ENCODE assay signal across 1 cellular context in genomic region chr5:174355208-174355612, GRCh38.
TF ChIP-seq lines count a peak whose summit lies in the region.

No MANE protein-coding gene starts in this region.

TF ChIP-seq in HEK293, 187 proteins besides CTCF, POLR2A, EP300 and RAD21 (continued from another document):
- TF ChIP-seq ZNF398 (tag by site-specific recombination; IDR thresholded peaks at IDR 0.05): peak; percentile 74
- peak; percentile 89 for TF ChIP-seq TSHZ1 (tag by site-specific recombination; IDR thresholded peaks at IDR 0.05; ENCODE audit: borderline replicate concordance)
- TF ChIP-seq ZNF146 (tag by site-specific recombination; IDR thresholded peaks at IDR 0.05): peak; percentile 38; the same call in 1 of the 2 replicates
- peak; percentile 78 for TF ChIP-seq IKZF3 (tag by site-specific recombination; IDR thresholded peaks at IDR 0.05)
- no peak for TF ChIP-seq ZNF530 (tag by site-specific recombination; IDR thresholded peaks at IDR 0.05; ENCODE audit: low read depth)
- peak; percentile 65; the same call in 1 of the 2 replicates for TF ChIP-seq TRIM28 (IDR thresholded peaks at IDR 0.05; ENCODE audit: borderline replicate concordance, low read length)
- TF ChIP-seq ZNF623 (tag by site-specific recombination; IDR thresholded peaks at IDR 0.05): 0 out of 2 replicates have a peak, but pooled peaks have one; percentile 20
- 0 out of 2 replicates have a peak, but pooled peaks have one; percentile 15 for TF ChIP-seq ZSCAN30 (tag by site-specific recombination; IDR thresholded peaks at IDR 0.05)
- TF ChIP-seq ZBTB1 (tag by site-specific recombination; IDR thresholded peaks at IDR 0.05): 0 out of 2 replicates have a peak, but pooled peaks have one; percentile 28
- peak; percentile 10; the same call in 1 of the 2 replicates for TF ChIP-seq ZNF18 (tag by site-specific recombination; IDR thresholded peaks at IDR 0.05)
- TF ChIP-seq ZNF2 (tag by site-specific recombination; IDR thresholded peaks at IDR 0.05): peak; percentile 45; the same call in 1 of the 2 replicates
- peak; percentile 85 for TF ChIP-seq ZNF692 (tag by site-specific recombination; IDR thresholded peaks at IDR 0.05)
- peak; percentile 36; the same call in 1 of the 2 replicates for TF ChIP-seq ZNF513 (tag by site-specific recombination; IDR thresholded peaks at IDR 0.05)
- TF ChIP-seq ZEB2 (tag by site-specific recombination; IDR thresholded peaks at IDR 0.05): peak; percentile 97
- TF ChIP-seq PRDM6 (tag by site-specific recombination; IDR thresholded peaks at IDR 0.05): peak; percentile 85
- TF ChIP-seq ZNF501 (tag by site-specific recombination; IDR thresholded peaks at IDR 0.05): 0 out of 2 replicates have a peak, but pooled peaks have one; percentile 52
- peak; percentile 91 for TF ChIP-seq ZXDB (tag by site-specific recombination; IDR thresholded peaks at IDR 0.05)
- TF ChIP-seq ZNF518A (tag by site-specific recombination; conservative IDR thresholded peaks at IDR 0.05; ENCODE audit: low read depth): peak; percentile 69
- TF ChIP-seq HIC1 (tag by site-specific recombination; IDR thresholded peaks at IDR 0.05): peak; percentile 99
- TF ChIP-seq ZNF510 (tag by site-specific recombination; IDR thresholded peaks at IDR 0.05; ENCODE audit: insufficient replicate concordance): peak; percentile 28
